In genomic region chr20:57707849-57708693, GRCh38 we compare ENCODE assay signal across 8 cellular contexts. TPM values are rescaled to one million over a fixed set of nuclear protein-coding genes. Genes with fewer than 3 reads are reported as not detected.
A peak's percentile ranks its signal among the peaks of the same experiment; 100 is the strongest.
DNase-seq lines count a peak whose midpoint lies in the region; ATAC-seq and TF ChIP-seq lines count a peak whose summit lies in the region.

No MANE protein-coding gene starts in this region.

- peaks cover 14% of the 10 kb centered on the region for H3K4me1 Mint-ChIP-seq in activated T-helper 2 cell treated with anti-CD3 and anti-CD28 coated beads, Interferon-gamma antibody, Interleukin-2, Interleukin-4, amounts not matched to agents 10 μg/mL and 5 μg/mL and 100 μg/mL, durations not matched to agents 14 hours and 24 hours and 36 hours (ENCODE audit: low read depth)

- no peaks in the 10 kb centered on the region for H3K9me3 ChIP-seq in HEK293 (ENCODE audit: control insufficient read depth, insufficient read depth, low read depth, low read length)
- H3K9me3 ChIP-seq in iPS DF 6.9 (ENCODE audit: control insufficient read depth, insufficient read depth, low read length) = no peaks in the 10 kb centered on the region
- H3K9me3 ChIP-seq in skeletal muscle tissue (ENCODE audit: control insufficient read depth in 3 of 3, low read length in 3 of 3) = no peaks in the 10 kb centered on the region

- POLR2A ChIA-PET in HEK293 (lab: Yijun Ruan, JAX) = interaction anchor here (1.1 to 5.3 kb wide), 2 partner anchors 9 to 41 kb away, joined by 3 to 42 read pairs; no protein-coding TSS in a partner anchor

- H3K4me3 ChIP-seq in HEK293 (ENCODE audit: low read depth, low read length) (peak overlapping the region; percentile 85), iPS DF 6.9 (ENCODE audit: low read length) (peak overlapping the region; percentile 54; the same call in 1 of the 2 replicates), skeletal muscle tissue (ENCODE audit: low read length in 3 of 3) (peak overlapping the region; percentile 81 to 83 (median 81))

- no peaks in the 10 kb centered on the region for H3K36me3 Mint-ChIP-seq in activated T-helper 2 cell treated with anti-CD3 and anti-CD28 coated beads, Interferon-gamma antibody, Interleukin-2, Interleukin-4, amounts not matched to agents 10 μg/mL and 5 μg/mL and 100 μg/mL, durations not matched to agents 14 hours and 24 hours and 36 hours (ENCODE audit: low read depth)

- no peaks in the 10 kb centered on the region for H3K27me3 ChIP-seq in iPS DF 6.9 (ENCODE audit: control insufficient read depth, insufficient read depth, low read length)
- H3K27me3 ChIP-seq in skeletal muscle tissue (ENCODE audit: control insufficient read depth in 3 of 3, insufficient read depth in 3 of 3, low read length in 3 of 3) = no peaks in the 10 kb centered on the region

- CTCF ChIA-PET in HEK293 (lab: Yijun Ruan, JAX) = interaction anchor here (0.6 to 1.0 kb wide), 3 partner anchors 54 to 383 kb away, joined by 3 read pairs; partner anchors contain the start of gene ZBP1

- H3K9ac ChIP-seq in skeletal muscle tissue (ENCODE audit: low read depth in 1 of 3, low read length in 3 of 3) = peak overlapping the region; percentile 69 to 83 (median 82)

- no peak for TF ChIP-seq CTCF in HEK293 (tag by site-specific recombination; IDR thresholded peaks at IDR 0.05)

- H3K9me3 Mint-ChIP-seq in activated T-helper 2 cell treated with anti-CD3 and anti-CD28 coated beads, Interferon-gamma antibody, Interleukin-2, Interleukin-4, amounts not matched to agents 10 μg/mL and 5 μg/mL and 100 μg/mL, durations not matched to agents 14 hours and 24 hours and 36 hours = no peaks in the 10 kb centered on the region

- no peak for ATAC-seq in HG02884 (IDR thresholded peaks at IDR 0.05; ENCODE audit: unreplicated experiment)
- ATAC-seq in GM21529 (IDR thresholded peaks at IDR 0.05; ENCODE audit: unreplicated experiment) = no peak

- H3K27ac ChIP-seq in HEK293 (ENCODE audit: extremely low read depth, low read depth, low read length) (peak overlapping the region; percentile 70; the same call in 1 of the 2 replicates), iPS DF 6.9 (ENCODE audit: low read length) (no peak overlapping the region), skeletal muscle tissue (ENCODE audit: low read depth, low read length) (peak overlapping the region; percentile 83)

- peaks cover 11% of the 10 kb centered on the region for H3K4me1 ChIP-seq in HEK293 (ENCODE audit: control insufficient read depth, insufficient read depth, low read length)
- peaks cover 3% of the 10 kb centered on the region; the same call in 1 of the 2 replicates for H3K4me1 ChIP-seq in iPS DF 6.9 (ENCODE audit: control insufficient read depth, insufficient read depth, low read length)
- peaks cover 68 to 69% (median 69%) of the 10 kb centered on the region in 3 donors for H3K4me1 ChIP-seq in skeletal muscle tissue (ENCODE audit: control insufficient read depth in 3 of 3, insufficient read depth in 3 of 3, low read length in 3 of 3)

- peak overlapping the region; percentile 57 for H3K27ac Mint-ChIP-seq in activated T-helper 2 cell treated with anti-CD3 and anti-CD28 coated beads, Interferon-gamma antibody, Interleukin-2, Interleukin-4, amounts not matched to agents 10 μg/mL and 5 μg/mL and 100 μg/mL, durations not matched to agents 14 hours and 24 hours and 36 hours

- no peak for DNase-seq in activated T-helper 2 cell treated with anti-CD3 and anti-CD28 coated beads, Interferon-gamma antibody, Interleukin-2, Interleukin-4, amounts not matched to agents 10 μg/mL and 5 μg/mL and 100 μg/mL, durations not matched to agents 14 hours and 24 hours and 36 hours (ENCODE audit: low spot score)
- DNase-seq in iPS DF 6.9 (ENCODE audit: low read depth, low spot score) (no peak), cerebellar cortex (ENCODE audit: low spot score) (no peak), NCI-H2029 (lab: John Stamatoyannopoulos, UW) (no peak)

- H3K36me3 ChIP-seq in HEK293 (ENCODE audit: control insufficient read depth in 2 of 2, insufficient read depth in 1 of 2, low read length in 2 of 2) (peaks cover 0 to 3% of the 10 kb centered on the region in 2 experiments; a peak in 1 of 3 replicates), iPS DF 6.9 (ENCODE audit: control insufficient read depth, insufficient read depth, low read length) (peaks cover 3% of the 10 kb centered on the region; the same call in 1 of the 2 replicates), skeletal muscle tissue (ENCODE audit: control insufficient read depth in 3 of 3, insufficient read depth in 3 of 3, low read length in 3 of 3) (no peaks in the 10 kb centered on the region)

- intact Hi-C loops in activated T-helper 2 cell treated with anti-CD3 and anti-CD28 coated beads, Interferon-gamma antibody, Interleukin-2, Interleukin-4, amounts not matched to agents 10 μg/mL and 5 μg/mL and 100 μg/mL, durations not matched to agents 14 hours and 24 hours and 36 hours (cut with micrococcal nuclease) = no loop called here

- WGBS in iPS DF 6.9 (ENCODE audit: insufficient coverage, insufficient read length) = no CpG with 5 or more reads among the region's 23 CpGs

- peak overlapping the region; percentile 84 for H3K4me3 Mint-ChIP-seq in activated T-helper 2 cell treated with anti-CD3 and anti-CD28 coated beads, Interferon-gamma antibody, Interleukin-2, Interleukin-4, amounts not matched to agents 10 μg/mL and 5 μg/mL and 100 μg/mL, durations not matched to agents 14 hours and 24 hours and 36 hours (ENCODE audit: low read depth)

- H3K27me3 Mint-ChIP-seq in activated T-helper 2 cell treated with anti-CD3 and anti-CD28 coated beads, Interferon-gamma antibody, Interleukin-2, Interleukin-4, amounts not matched to agents 10 μg/mL and 5 μg/mL and 100 μg/mL, durations not matched to agents 14 hours and 24 hours and 36 hours (ENCODE audit: low read depth) = peaks cover 53% of the 10 kb centered on the region

TF ChIP-seq in HEK293, 187 proteins besides CTCF, POLR2A, EP300 and RAD21:
- TF ChIP-seq GLIS2 (tag by site-specific recombination; IDR thresholded peaks at IDR 0.05) (0 out of 2 replicates have a peak, but pooled peaks have one; percentile 27), MEIS1 (CRISPR knock-in tag; IDR thresholded peaks at IDR 0.05; ENCODE audit: borderline replicate concordance) (no peak), ZNF433 (tag by site-specific recombination; IDR thresholded peaks at IDR 0.05; ENCODE audit: low read depth) (no peak), ZNF600 (tag by site-specific recombination; IDR thresholded peaks at IDR 0.05) (peak; percentile 12; the same call in 1 of the 2 replicates), PRDM10 (tag by site-specific recombination; IDR thresholded peaks at IDR 0.05) (peak; percentile 80; the same call in 1 of the 2 replicates), ZBTB17 (tag by site-specific recombination; IDR thresholded peaks at IDR 0.05) (peak; percentile 14; the same call in 1 of the 2 replicates)

RNA-seq across cellular contexts. Expression of gene PMEPA1, which starts 1.7 kb away (rescaled TPM):
- total RNA-seq in activated T-helper 2 cell treated with anti-CD3 and anti-CD28 coated beads, Interferon-gamma antibody, Interleukin-2, Interleukin-4, amounts not matched to agents 10 μg/mL and 5 μg/mL and 100 μg/mL, durations not matched to agents 14 hours and 24 hours and 36 hours = 0.99 and 1.1 TPM in 2 replicates
- 5.2 TPM for total RNA-seq in skeletal muscle tissue
